In genomic region chr1:58815680-58816071, GRCh38 we compare ENCODE assay signal across 8 cellular contexts. TPM values are rescaled to one million over a fixed set of nuclear protein-coding genes. Genes with fewer than 3 reads are reported as not detected.
DNase-seq lines count a peak whose midpoint lies in the region; ATAC-seq, FAIRE-seq and TF ChIP-seq lines count a peak whose summit lies in the region.

No MANE protein-coding gene starts in this region.

- BruUV-seq in K562 (replicated peaks; lab: Mats Ljungman, UMichigan), result TSS peak; percentile 65

- H3K4me2 ChIP-seq in KMS-11, result peak overlapping the region; percentile 67
- peak overlapping the region; percentile 76 for H3K4me2 ChIP-seq in K562 (ENCODE audit: insufficient read depth, low read length)

- H3K9me1 ChIP-seq in K562 (ENCODE audit: control insufficient read depth, insufficient read depth, low read length), result no peaks in the 10 kb centered on the region

- TF ChIP-seq POLR2A in K562 (conservative IDR thresholded peaks at IDR 0.05), result no peak
- no peak for TF ChIP-seq POLR2A in stomach (IDR thresholded peaks at IDR 0.05)

- TF ChIP-seq CTCF in KMS-11 (conservative IDR thresholded peaks at IDR 0.05; ENCODE audit: low read depth, low read length) (no peak), K562 (IDR thresholded peaks at IDR 0.05 in 2 of 3, conservative IDR thresholded peaks at IDR 0.05 in 1 of 3; ENCODE audit: insufficient read depth in 2 of 3, low read depth in 1 of 3, low read length in 3 of 3) (no peak), kidney epithelial cell (IDR thresholded peaks at IDR 0.05; ENCODE audit: insufficient read depth, low read length, poor library complexity, severe bottlenecking) (no peak), stomach (IDR thresholded peaks at IDR 0.05) (no peak)

- CTCF ChIA-PET in K562 (lab: Yijun Ruan, JAX; ENCODE audit: low intra/inter-chr PET ratio), result no interaction called here

- H2AFZ ChIP-seq in KMS-11 (ENCODE audit: low read depth), result peak overlapping the region; percentile 58
- peak overlapping the region; percentile 98 for H2AFZ ChIP-seq in K562 (ENCODE audit: low read depth, low read length)

- no peak for TF ChIP-seq EP300 in K562 (IDR thresholded peaks at IDR 0.05; ENCODE audit: low read length)
- no peak for TF ChIP-seq EP300 in stomach (IDR thresholded peaks at IDR 0.05)

- peak overlapping the region; percentile 76; the same call in 1 of the 2 replicates for H3K9ac ChIP-seq in KMS-11
- peak overlapping the region; percentile 89 to 91 for H3K9ac ChIP-seq in K562 (ENCODE audit: insufficient read depth in 1 of 2, low read depth in 2 of 2, low read length in 2 of 2)

- no peak for TF ChIP-seq RAD21 in K562 (CRISPR knock-in tag; conservative IDR thresholded peaks at IDR 0.05 in 1 of 2, IDR thresholded peaks at IDR 0.05 in 1 of 2)

- peaks cover 20 to 51% (median 28%) of the 10 kb centered on the region in 4 donors for H3K4me1 Mint-ChIP-seq in CD4-positive, CD25-positive, alpha-beta regulatory T cell

- POLR2A ChIA-PET in K562 (lab: Yijun Ruan, JAX), result interaction anchor here (0.7 to 1.1 kb wide), 2 partner anchors 8 to 30 kb away, joined by 3 to 5 read pairs; no protein-coding TSS in a partner anchor

- peak in 1 of 3 donors; percentile 21 for DNase-seq in CD4-positive, CD25-positive, alpha-beta regulatory T cell
- DNase-seq in K562 (ENCODE audit: extremely low read depth in 1 of 4, low spot score in 3 of 4) (peak in 2 of 4 experiments; percentile 27 to 41), kidney epithelial cell (ENCODE audit: low read depth) (no peak), stomach (no peak), HPDE6-E6E7 (ENCODE audit: extremely low spot score) (no peak)
- DNase-seq in activated CD8-positive, alpha-beta memory T cell treated with anti-CD3 and anti-CD28 coated beads for 24 hours, result no peak

- 2% methylated on average over 13 of the region's 13 CpGs for WGBS in K562 (ENCODE audit: insufficient coverage, low coverage, missing lambda C conversion rate)
- 0 to 2% (median 1%) methylated on average over 13 of the region's 13 CpGs for WGBS in stomach, 5 donors

- H3K4me3 Mint-ChIP-seq in CD4-positive, CD25-positive, alpha-beta regulatory T cell, result peak overlapping the region; percentile 90 to 96 (median 93)

- peak overlapping the region; percentile 68 for H3K27ac ChIP-seq in CD4-positive, CD25-positive, alpha-beta regulatory T cell (ENCODE audit: insufficient read depth, low read length, poor library complexity, severe bottlenecking)
- peak overlapping the region; percentile 80 for H3K27ac ChIP-seq in KMS-11
- peak overlapping the region; percentile 93; the same call in 1 of the 3 replicates for H3K27ac ChIP-seq in K562 (ENCODE audit: extremely low read depth, low read depth, low read length)
- H3K27ac ChIP-seq in stomach, result peak overlapping the region; percentile 89 to 97 (median 93)

- no peaks in the 10 kb centered on the region for H3K36me3 Mint-ChIP-seq in CD4-positive, CD25-positive, alpha-beta regulatory T cell

- peak overlapping the region; percentile 90 for H3K4me3 ChIP-seq in CD4-positive, CD25-positive, alpha-beta regulatory T cell (ENCODE audit: low read depth, low read length)
- H3K4me3 ChIP-seq in KMS-11 (IDR thresholded peaks at IDR 0.05; ENCODE audit: insufficient read depth, low read depth, low read length) (no peak overlapping the region), K562 (peak overlapping the region; percentile 47), kidney epithelial cell (ENCODE audit: low read depth, low read length) (peak overlapping the region; percentile 43), stomach (peak overlapping the region; percentile 50 to 68 (median 57))

- no peaks in the 10 kb centered on the region for H3K9me3 ChIP-seq in CD4-positive, CD25-positive, alpha-beta regulatory T cell (ENCODE audit: control insufficient read depth in 2 of 2, low read length in 2 of 2)
- H3K9me3 ChIP-seq in K562 (replicated peaks; ENCODE audit: control insufficient read depth, insufficient read depth, low read depth, low read length) (no peaks in the 10 kb centered on the region; the same call in 1 of the 2 replicates), stomach (no peaks in the 10 kb centered on the region)

- in situ Hi-C loops in K562 (cut with MboI), result no loop called here

- H3K36me3 ChIP-seq in CD4-positive, CD25-positive, alpha-beta regulatory T cell (ENCODE audit: control insufficient read depth, insufficient read depth, low read length), result no peaks in the 10 kb centered on the region
- no peaks in the 10 kb centered on the region for H3K36me3 ChIP-seq in KMS-11 (ENCODE audit: insufficient read depth)
- no peaks in the 10 kb centered on the region for H3K36me3 ChIP-seq in K562 (ENCODE audit: control insufficient read depth, insufficient read depth, low read length)
- H3K36me3 ChIP-seq in kidney epithelial cell (ENCODE audit: control insufficient read depth, insufficient read depth, low read length), result no peaks in the 10 kb centered on the region
- H3K36me3 ChIP-seq in stomach, result no peaks in the 10 kb centered on the region

- H3K27me3 Mint-ChIP-seq in CD4-positive, CD25-positive, alpha-beta regulatory T cell, result peaks cover 8% of the 10 kb centered on the region

- no peak for ATAC-seq in CD4-positive, CD25-positive, alpha-beta regulatory T cell (ENCODE audit: low read depth in 2 of 2)
- ATAC-seq in GM21423 (IDR thresholded peaks at IDR 0.05; ENCODE audit: unreplicated experiment) (peak; percentile 18), K562 (peak; percentile 33)

- H3K4me1 ChIP-seq in CD4-positive, CD25-positive, alpha-beta regulatory T cell (ENCODE audit: control insufficient read depth, insufficient read depth, low read length, poor library complexity, severe bottlenecking), result peaks cover 43% of the 10 kb centered on the region
- peaks cover 11% of the 10 kb centered on the region for H3K4me1 ChIP-seq in KMS-11 (ENCODE audit: low read depth, poor library complexity, severe bottlenecking)
- peaks cover 21 to 27% of the 10 kb centered on the region in 2 experiments for H3K4me1 ChIP-seq in K562 (replicated peaks in 1 of 2; ENCODE audit: control insufficient read depth in 2 of 2, insufficient read depth in 2 of 2, low read length in 2 of 2)
- peaks cover 31 to 63% (median 36%) of the 10 kb centered on the region in 4 donors for H3K4me1 ChIP-seq in stomach

- peaks cover 0 to 2% (median 0%) of the 10 kb centered on the region in 7 donors for H3K9me3 Mint-ChIP-seq in CD4-positive, CD25-positive, alpha-beta regulatory T cell

- H4K20me1 ChIP-seq in KMS-11 (ENCODE audit: insufficient read depth), result no peaks in the 10 kb centered on the region
- no peaks in the 10 kb centered on the region for H4K20me1 ChIP-seq in K562 (replicated peaks; ENCODE audit: control insufficient read depth, insufficient read depth, low read length)

- H3K27ac Mint-ChIP-seq in CD4-positive, CD25-positive, alpha-beta regulatory T cell, result peak overlapping the region; percentile 87 to 97 (median 91)

- intact Hi-C loops in K562 (cut with micrococcal nuclease) (loop anchor here (1.0 kb wide), 2 partner anchors 31 to 68 kb away; partner anchors contain the start of gene JUN), stomach (cut with DNase I; ENCODE audit: low total_unique reads) (no loop called here)

- no peaks in the 10 kb centered on the region for H3K27me3 ChIP-seq in CD4-positive, CD25-positive, alpha-beta regulatory T cell (ENCODE audit: control insufficient read depth, insufficient read depth, low read length)
- H3K27me3 ChIP-seq in KMS-11 (ENCODE audit: insufficient read depth, low read depth), result no peaks in the 10 kb centered on the region
- H3K27me3 ChIP-seq in K562 (ENCODE audit: control insufficient read depth in 2 of 2, insufficient read depth in 2 of 2, low read length in 2 of 2), result no peaks in the 10 kb centered on the region
- no peaks in the 10 kb centered on the region for H3K27me3 ChIP-seq in kidney epithelial cell (ENCODE audit: control insufficient read depth, insufficient read depth, low read length)
- no peaks in the 10 kb centered on the region for H3K27me3 ChIP-seq in stomach

- no peaks in the 10 kb centered on the region for H3K79me2 ChIP-seq in KMS-11 (ENCODE audit: insufficient read depth, low read depth)
- no peaks in the 10 kb centered on the region for H3K79me2 ChIP-seq in K562 (ENCODE audit: control insufficient read depth, insufficient read depth, low read length)

- FAIRE-seq in K562 (lab: Jason Lieb, UNC), result peak; percentile 65

TF ChIP-seq in K562, 482 proteins besides CTCF, POLR2A, EP300 and RAD21 (continues in another document):
- no peak for TF ChIP-seq ZNF280B (CRISPR knock-in tag; IDR thresholded peaks at IDR 0.05)

RNA-seq across cellular contexts. Expression of gene JUN, which starts 31.8 kb away (rescaled TPM):
- total RNA-seq in CD4-positive, CD25-positive, alpha-beta regulatory T cell, result 1,538 TPM
- polyA plus RNA-seq in CD4-positive, CD25-positive, alpha-beta regulatory T cell, result 10 to 100 TPM; 41.3 to 73.3 (median 48.6) TPM
- total RNA-seq in K562 (2011; cell fraction: chromatin; rRNA removed; ENCODE audit: low replicate concordance), result 8.9 and 23.5 TPM in 2 replicates
- 30.7 and 36.9 TPM in 2 replicates for total RNA-seq in K562 (2011; cell fraction: nucleolus; rRNA removed)
- 14.8 and 18.0 TPM in 2 replicates for total RNA-seq in K562 (2011; cell fraction: nucleoplasm; rRNA removed)
- total RNA-seq in K562 (2014; rRNA removed), result 23.4 and 24.4 TPM in 2 replicates
- total RNA-seq in K562 (2014; rRNA removed; fragmentation: Illumina TruSeq; extraction: Trizol), result 3.4 and 3.8 TPM in 2 replicates
- 3.6 and 4.0 TPM in 2 replicates for total RNA-seq in K562 (2015; rRNA removed; fragmentation: Illumina TruSeq; extraction: Trizol)
- 19.7 and 24.0 TPM in 2 replicates for total RNA-seq in K562 (2021)
- polyA plus RNA-seq in K562 (2011; rRNA removed), result 4.0 and 9.1 TPM in 2 replicates
- 8.2 and 13.9 TPM in 2 replicates for polyA plus RNA-seq in K562 (2011; cell fraction: cytosol; rRNA removed)
- polyA plus RNA-seq in K562 (2011; cell fraction: nucleus; rRNA removed), result 10.6 and 11.1 TPM in 2 replicates
- polyA plus RNA-seq in K562 (2012), result 14.2 and 22.4 TPM in 2 replicates
- 5.9 and 7.6 TPM in 2 replicates for polyA plus RNA-seq in K562 (2014; fragmentation: Illumina TruSeq; extraction: Trizol)
- under 1 TPM; 0.32 TPM for polyA plus RNA-seq in K562 (2014; fragmentation: Nextera tagmentation; extraction: Ambion mirVana)
- polyA plus RNA-seq in K562 (2014; rRNA removed), result 16.4 and 20.1 TPM in 2 replicates
- polyA minus RNA-seq in K562 (2011; rRNA and poly(A)+ RNA removed), result 4.5 and 6.3 TPM in 2 replicates
- 9.5 and 12.7 TPM in 2 replicates for polyA minus RNA-seq in K562 (2011; cell fraction: cytosol; rRNA and poly(A)+ RNA removed)
- 19.7 and 31.5 TPM in 2 replicates for polyA minus RNA-seq in K562 (2011; cell fraction: nucleus; rRNA and poly(A)+ RNA removed)
- 67.8 and 78.5 TPM in 2 replicates for total RNA-seq in kidney epithelial cell
- total RNA-seq in stomach, result 100 to 1,000 TPM; 169 to 382 (median 244) TPM
- polyA plus RNA-seq in stomach, result 100 to 1,000 TPM in 1 of 3 donors, 10 to 100 TPM in 2; 64.9 to 124 (median 78.1) TPM

Comparison
In these comparisons a context has a peak if more than half of its experiments do, and no peak if none do; other contexts are left out.
1. ATAC-seq: peak in GM21423 (single experiment) and K562 (single experiment); none in CD4-positive, CD25-positive, alpha-beta regulatory T cell (0 of 2).
2. Peak in every context shown above with its lines, with median percentiles within 50 percentile points of each other: H3K27ac ChIP-seq.